ENCODE assay signal across 15 cellular contexts in genomic region chr22:23836692-23837495, GRCh38. TPM values are rescaled to one million over a fixed set of nuclear protein-coding genes. Genes with fewer than 3 reads are reported as not detected.
DNase-seq lines count a peak whose midpoint lies in the region; ATAC-seq, FAIRE-seq and TF ChIP-seq lines count a peak whose summit lies in the region.
"Had no signal": no experiment of that assay in that cellular context is flagged by ENCODE, and none has a peak within 500 bp of the region (broad histone marks: within the 10 kb centered on the region; RNA-seq: fewer than 3 reads in every experiment).

No MANE protein-coding gene starts in this region.

- no peak overlapping the region for H4K91ac ChIP-seq in H9 (ENCODE audit: insufficient read length, low read depth, low read length)

- H3K27ac ChIP-seq in CD4-positive, CD25-positive, alpha-beta regulatory T cell (ENCODE audit: insufficient read depth, low read length, poor library complexity, severe bottlenecking), result no peak overlapping the region
- H3K27ac ChIP-seq in H9 (ENCODE audit: insufficient read length, low read depth, low read length) (no peak overlapping the region), K562 (ENCODE audit: extremely low read depth, low read depth, low read length) (no peak overlapping the region)
- H3K27ac ChIP-seq: GM23248, SJCRH30 had no signal

- no peak overlapping the region for H2BK15ac ChIP-seq in H9 (ENCODE audit: low read depth, low read length)

- peaks cover 6% of the 10 kb centered on the region for H3K23me2 ChIP-seq in H9 (ENCODE audit: insufficient read length, low read depth, low read length, poor library complexity, severe bottlenecking)

- CTCF ChIA-PET in K562 (lab: Yijun Ruan, JAX; ENCODE audit: low intra/inter-chr PET ratio), result no interaction called here

- no peak overlapping the region for H2AFZ ChIP-seq in H9 (ENCODE audit: low read length)
- no peak overlapping the region for H2AFZ ChIP-seq in K562 (ENCODE audit: low read depth, low read length)
- H2AFZ ChIP-seq: GM23248 had no signal

- H4K20me1 ChIP-seq in H9 (ENCODE audit: control insufficient read depth, insufficient read depth, insufficient read length), result no peaks in the 10 kb centered on the region
- H4K20me1 ChIP-seq in K562 (replicated peaks; ENCODE audit: control insufficient read depth, insufficient read depth, low read length), result no peaks in the 10 kb centered on the region; the same call in 1 of the 2 replicates

- H3K56ac ChIP-seq in H9 (ENCODE audit: insufficient read length, low read depth, low read length), result no peak overlapping the region

- POLR2A ChIA-PET in K562 (lab: Yijun Ruan, JAX), result interaction anchor here (0.6 to 1.0 kb wide), 2 partner anchors 65 to 174 kb away, joined by 3 read pairs; no protein-coding TSS in a partner anchor

- FAIRE-seq in K562 (lab: Jason Lieb, UNC), result no peak

- in situ Hi-C loops in K562 (cut with MboI), result no loop called here

- peaks cover 0 to 21% (median 8%) of the 10 kb centered on the region in 4 donors for H3K4me1 Mint-ChIP-seq in CD4-positive, CD25-positive, alpha-beta regulatory T cell
- peaks cover 19 to 26% of the 10 kb centered on the region in 2 experiments for H3K4me1 Mint-ChIP-seq in H9
- peaks cover 55% of the 10 kb centered on the region for H3K4me1 Mint-ChIP-seq in nephron

- H2BK12ac ChIP-seq in H9 (ENCODE audit: insufficient read length, low read depth, low read length), result no peak overlapping the region

- no peak overlapping the region for H2AK5ac ChIP-seq in H9 (ENCODE audit: insufficient read length, low read length)

- H2BK5ac ChIP-seq in H9 (ENCODE audit: insufficient read length, low read length), result no peak overlapping the region

- H3K4me3 ChIP-seq in CD4-positive, CD25-positive, alpha-beta regulatory T cell (ENCODE audit: low read depth, low read length), result no peak overlapping the region
- no peak overlapping the region for H3K4me3 ChIP-seq in K562
- H3K4me3 ChIP-seq: gastroesophageal sphincter, GM23248, SJCRH30 had no signal

- no peak for TF ChIP-seq RAD21 in K562 (CRISPR knock-in tag; conservative IDR thresholded peaks at IDR 0.05 in 1 of 2, IDR thresholded peaks at IDR 0.05 in 1 of 2)

- H2BK120ac ChIP-seq in H9 (ENCODE audit: low read depth, low read length, poor library complexity, severe bottlenecking), result no peak overlapping the region

- no peak for DNase-seq in CD4-positive, CD25-positive, alpha-beta regulatory T cell
- DNase-seq in H9 (no peak), K562 (ENCODE audit: extremely low read depth in 1 of 4, low spot score in 3 of 4) (no peak), epidermal melanocyte (ENCODE audit: insufficient read length, low spot score) (no peak), A172 (ENCODE audit: low spot score) (no peak), Ammon's horn (ENCODE audit: low spot score) (no peak)
- DNase-seq: activated CD4-positive, CD25-positive, alpha-beta regulatory T cell treated with anti-CD3 and anti-CD28 coated beads, Interleukin-2, amount 50 U/mL, for 72 hours; GM23248; NCI-H524 treated with DMSO at 0.1 percent for 48 hours; SJCRH30; stimulated activated CD4-positive, alpha-beta T cell treated with anti-CD3 and anti-CD28 coated beads, Interleukin-1b, Interleukin-23, amount 100 ng/mL, for 48 hours had no signal

- no peak overlapping the region for H3K4ac ChIP-seq in H9 (ENCODE audit: low read depth, low read length)

- no peaks in the 10 kb centered on the region for H3K79me1 ChIP-seq in H9 (ENCODE audit: insufficient read depth, low read depth, low read length, poor library complexity, severe bottlenecking)

- H3K27me3 ChIP-seq in CD4-positive, CD25-positive, alpha-beta regulatory T cell (ENCODE audit: control insufficient read depth, insufficient read depth, low read length), result no peaks in the 10 kb centered on the region
- no peaks in the 10 kb centered on the region; the same call in 1 of the 2 replicates for H3K27me3 ChIP-seq in H9 (ENCODE audit: insufficient read depth, low read length)
- H3K27me3 ChIP-seq in K562 (ENCODE audit: control insufficient read depth in 2 of 2, insufficient read depth in 2 of 2, low read length in 2 of 2), result no peaks in the 10 kb centered on the region
- H3K27me3 ChIP-seq: gastroesophageal sphincter, SJCRH30 had no signal

- H3K9ac ChIP-seq in H9 (ENCODE audit: extremely low read depth, insufficient read length, low read length), result no peak overlapping the region
- no peak overlapping the region; a peak in 1 of 4 replicates for H3K9ac ChIP-seq in K562 (ENCODE audit: insufficient read depth in 1 of 2, low read depth in 2 of 2, low read length in 2 of 2)
- H3K9ac ChIP-seq: GM23248 had no signal

- no peak overlapping the region for H3K23ac ChIP-seq in H9 (ENCODE audit: insufficient read length, low read depth, low read length)

- TF ChIP-seq CTCF in H9 (conservative IDR thresholded peaks at IDR 0.05) (no peak), K562 (IDR thresholded peaks at IDR 0.05 in 2 of 3, conservative IDR thresholded peaks at IDR 0.05 in 1 of 3; ENCODE audit: insufficient read depth in 2 of 3, low read depth in 1 of 3, low read length in 3 of 3) (no peak), nephron (IDR thresholded peaks at IDR 0.05; ENCODE audit: unreplicated experiment in 3 of 3) (no peak)

- H3K4me2 ChIP-seq in H9 (ENCODE audit: insufficient read depth, insufficient read length, low read length) (no peak overlapping the region), K562 (ENCODE audit: insufficient read depth, low read length) (no peak overlapping the region)

- no peak overlapping the region for H4K5ac ChIP-seq in H9 (ENCODE audit: insufficient read length, low read depth, low read length)

- ATAC-seq in CD4-positive, CD25-positive, alpha-beta regulatory T cell (ENCODE audit: low read depth in 2 of 2), result no peak
- ATAC-seq in K562, result no peak
- ATAC-seq in GM18505 (IDR thresholded peaks at IDR 0.05; ENCODE audit: unreplicated experiment), result no peak
- ATAC-seq: gastroesophageal sphincter, left lobe of liver had no signal

- H3K9me3 ChIP-seq in CD4-positive, CD25-positive, alpha-beta regulatory T cell (ENCODE audit: control insufficient read depth in 2 of 2, low read length in 2 of 2), result no peaks in the 10 kb centered on the region
- H3K9me3 ChIP-seq in H9 (ENCODE audit: control insufficient read depth, low read depth, low read length) (no peaks in the 10 kb centered on the region), K562 (replicated peaks; ENCODE audit: control insufficient read depth, insufficient read depth, low read depth, low read length) (no peaks in the 10 kb centered on the region)
- H3K9me3 ChIP-seq: gastroesophageal sphincter, SJCRH30 had no signal

- no peak overlapping the region for H3K27ac Mint-ChIP-seq in CD4-positive, CD25-positive, alpha-beta regulatory T cell
- H3K27ac Mint-ChIP-seq in H9, result peak overlapping the region; percentile 6 to 68 (median 39); a peak in 2 of 7 replicates
- H3K27ac Mint-ChIP-seq in nephron, result peak overlapping the region in 1 of 3 experiments; percentile 45

- peaks cover 16% of the 10 kb centered on the region for H3K4me1 ChIP-seq in CD4-positive, CD25-positive, alpha-beta regulatory T cell (ENCODE audit: control insufficient read depth, insufficient read depth, low read length, poor library complexity, severe bottlenecking)
- H3K4me1 ChIP-seq in H9 (ENCODE audit: insufficient read depth, low read length) (no peaks in the 10 kb centered on the region; the same call in 1 of the 2 replicates), K562 (replicated peaks in 1 of 2; ENCODE audit: control insufficient read depth in 2 of 2, insufficient read depth in 2 of 2, low read length in 2 of 2) (peaks cover 2 to 40% of the 10 kb centered on the region in 2 experiments; a peak in 4 of 5 replicates)

- no CpG with 5 or more reads among the region's 12 CpGs for WGBS in H9 (ENCODE audit: extremely low coverage, insufficient read length, low lambda C conversion rate)
- WGBS in K562 (ENCODE audit: insufficient coverage, low coverage, missing lambda C conversion rate), result 54% methylated on average over 7 of the region's 12 CpGs

- H3K36me3 ChIP-seq in CD4-positive, CD25-positive, alpha-beta regulatory T cell (ENCODE audit: control insufficient read depth, insufficient read depth, low read length), result peaks cover 14% of the 10 kb centered on the region
- H3K36me3 ChIP-seq in K562 (ENCODE audit: control insufficient read depth, insufficient read depth, low read length), result peaks cover 29% of the 10 kb centered on the region; the same call in 2 of the 3 replicates

- H3K14ac ChIP-seq in H9 (ENCODE audit: insufficient read depth, low read length), result no peak overlapping the region

- H3K18ac ChIP-seq in H9 (ENCODE audit: insufficient read length, low read depth, low read length), result no peak overlapping the region

- intact Hi-C loops in K562 (cut with micrococcal nuclease), result no loop called here

- no peak overlapping the region for H3T11ph ChIP-seq in H9 (ENCODE audit: low read length)

- H3K79me2 ChIP-seq in H9 (ENCODE audit: insufficient read depth, low read length) (no peaks in the 10 kb centered on the region), K562 (ENCODE audit: control insufficient read depth, insufficient read depth, low read length) (no peaks in the 10 kb centered on the region)

- H3K27me3 Mint-ChIP-seq in CD4-positive, CD25-positive, alpha-beta regulatory T cell, result peaks cover 6% of the 10 kb centered on the region
- H3K27me3 Mint-ChIP-seq in H9 (ENCODE audit: low read depth) (peaks cover 27% of the 10 kb centered on the region), nephron (ENCODE audit: low read depth) (no peaks in the 10 kb centered on the region)

- BruUV-seq in K562 (replicated peaks; lab: Mats Ljungman, UMichigan), result no TSS peak

- no peak overlapping the region for H2BK20ac ChIP-seq in H9 (ENCODE audit: low read depth, low read length, poor library complexity, severe bottlenecking)

- no peak overlapping the region for H4K8ac ChIP-seq in H9 (replicated peaks; ENCODE audit: insufficient read length, low read depth, low read length)

- H3K9me1 ChIP-seq in K562 (ENCODE audit: control insufficient read depth, insufficient read depth, low read length), result no peaks in the 10 kb centered on the region

- peaks cover 4% of the 10 kb centered on the region for H3K36me3 Mint-ChIP-seq in CD4-positive, CD25-positive, alpha-beta regulatory T cell
- H3K36me3 Mint-ChIP-seq in H9 (ENCODE audit: insufficient read depth in 1 of 3, low read depth in 3 of 3) (peaks cover 6 to 15% (median 11%) of the 10 kb centered on the region in 3 experiments; a peak in 6 of 7 replicates), nephron (ENCODE audit: low read depth) (peaks cover 7% of the 10 kb centered on the region)

- peak overlapping the region; percentile 63 to 94 (median 80) for H3K4me3 Mint-ChIP-seq in CD4-positive, CD25-positive, alpha-beta regulatory T cell
- H3K4me3 Mint-ChIP-seq in H9 (peak overlapping the region; percentile 82 to 94), nephron (peak overlapping the region; percentile 75 to 92 (median 91))

- TF ChIP-seq EP300 in K562 (IDR thresholded peaks at IDR 0.05; ENCODE audit: low read length), result no peak

- TF ChIP-seq POLR2A in K562 (conservative IDR thresholded peaks at IDR 0.05), result no peak
- no peak for TF ChIP-seq POLR2A in GM18505 (IDR thresholded peaks at IDR 0.05; ENCODE audit: borderline replicate concordance, extremely low read depth, insufficient read depth, insufficient read length)

- peaks cover 0 to 2% (median 0%) of the 10 kb centered on the region in 7 donors for H3K9me3 Mint-ChIP-seq in CD4-positive, CD25-positive, alpha-beta regulatory T cell
- H3K9me3 Mint-ChIP-seq in H9, result peaks cover 0 to 3% of the 10 kb centered on the region in 2 experiments; a peak in 1 of 5 replicates
- no peaks in the 10 kb centered on the region for H3K9me3 Mint-ChIP-seq in nephron

RNA-seq across cellular contexts. Expression of gene DERL3, which starts 1.9 kb away (rescaled TPM):
- 1.0 TPM for total RNA-seq in CD4-positive, CD25-positive, alpha-beta regulatory T cell
- polyA plus RNA-seq in CD4-positive, CD25-positive, alpha-beta regulatory T cell, result under 1 TPM in 1 of 4 donors, not detected in 3; 0.53 TPM
- total RNA-seq in H9 (2021), result 9.0 and 9.8 TPM in 2 replicates
- 14.7 and 36.7 TPM in 2 replicates for total RNA-seq in K562 (2011; cell fraction: chromatin; rRNA removed; ENCODE audit: low replicate concordance)
- total RNA-seq in K562 (2011; cell fraction: nucleolus; rRNA removed), result 35.7 and 36.7 TPM in 2 replicates
- 29.2 and 31.5 TPM in 2 replicates for total RNA-seq in K562 (2011; cell fraction: nucleoplasm; rRNA removed)
- total RNA-seq in K562 (2014; rRNA removed), result 6.2 and 6.9 TPM in 2 replicates
- total RNA-seq in K562 (2014; rRNA removed; fragmentation: Illumina TruSeq; extraction: Trizol), result 0.77 and 1.7 TPM in 2 replicates
- 1.4 and 2.4 TPM in 2 replicates for total RNA-seq in K562 (2015; rRNA removed; fragmentation: Illumina TruSeq; extraction: Trizol)
- total RNA-seq in K562 (2021), result 8.8 and 9.2 TPM in 2 replicates
- polyA plus RNA-seq in K562 (2011; rRNA removed), result 8.3 and 19.3 TPM in 2 replicates
- 23.7 and 24.3 TPM in 2 replicates for polyA plus RNA-seq in K562 (2011; cell fraction: cytosol; rRNA removed)
- polyA plus RNA-seq in K562 (2011; cell fraction: nucleus; rRNA removed), result 69.3 and 80.1 TPM in 2 replicates
- polyA plus RNA-seq in K562 (2012), result 5.7 and 7.9 TPM in 2 replicates
- polyA plus RNA-seq in K562 (2014; fragmentation: Illumina TruSeq; extraction: Trizol), result 4.8 and 7.4 TPM in 2 replicates
- 1 to 10 TPM; 1.3 to 2.9 TPM for polyA plus RNA-seq in K562 (2014; fragmentation: Nextera tagmentation; extraction: Ambion mirVana)
- polyA plus RNA-seq in K562 (2014; rRNA removed), result 12.1 and 12.4 TPM in 2 replicates
- 1.5 and 2.2 TPM in 2 replicates for polyA minus RNA-seq in K562 (2011; rRNA and poly(A)+ RNA removed)
- 2.7 and 3.8 TPM in 2 replicates for polyA minus RNA-seq in K562 (2011; cell fraction: cytosol; rRNA and poly(A)+ RNA removed)
- 5.3 and 10.7 TPM in 2 replicates for polyA minus RNA-seq in K562 (2011; cell fraction: nucleus; rRNA and poly(A)+ RNA removed)
- 0.79 and 1.7 TPM in 2 replicates for total RNA-seq in A172 (2014; rRNA removed; shearing (Covaris generic))
- total RNA-seq: SJCRH30 had no signal

RNA-seq across cellular contexts. Expression of gene SLC2A11, which starts 20.8 kb away (rescaled TPM):
- 8.6 TPM for total RNA-seq in CD4-positive, CD25-positive, alpha-beta regulatory T cell
- polyA plus RNA-seq in CD4-positive, CD25-positive, alpha-beta regulatory T cell, result 1 to 10 TPM; 2.5 to 4.6 (median 4.1) TPM
- total RNA-seq in H9 (2021) (12.1 and 15.0 TPM in 2 replicates), K562 (2014; rRNA removed) (2.0 and 3.1 TPM in 2 replicates), K562 (2014; rRNA removed; fragmentation: Illumina TruSeq; extraction: Trizol) (1.5 and 1.9 TPM in 2 replicates), K562 (2015; rRNA removed; fragmentation: Illumina TruSeq; extraction: Trizol) (2.1 and 2.5 TPM in 2 replicates), K562 (2021) (1.6 and 2.1 TPM in 2 replicates)
- total RNA-seq in K562 (2011; cell fraction: chromatin; rRNA removed; ENCODE audit: low replicate concordance), result 10.0 and 13.3 TPM in 2 replicates
- 7.1 and 10.0 TPM in 2 replicates for total RNA-seq in K562 (2011; cell fraction: nucleolus; rRNA removed)
- 8.9 and 11.7 TPM in 2 replicates for total RNA-seq in K562 (2011; cell fraction: nucleoplasm; rRNA removed)
- polyA plus RNA-seq in K562 (2011; rRNA removed) (2.5 and 4.4 TPM in 2 replicates), K562 (2014; fragmentation: Illumina TruSeq; extraction: Trizol) (2.5 and 2.8 TPM in 2 replicates), K562 (2014; fragmentation: Nextera tagmentation; extraction: Ambion mirVana) (under 1 TPM; 0.44 to 0.73 TPM), K562 (2014; rRNA removed) (2.7 and 3.4 TPM in 2 replicates)
- polyA plus RNA-seq in K562 (2011; cell fraction: cytosol; rRNA removed), result 2.6 and 3.6 TPM in 2 replicates
- 8.2 and 8.4 TPM in 2 replicates for polyA plus RNA-seq in K562 (2011; cell fraction: nucleus; rRNA removed)
- 2.7 and 7.0 TPM in 2 replicates for polyA plus RNA-seq in K562 (2012)
- polyA minus RNA-seq in K562 (2011; rRNA and poly(A)+ RNA removed), result 2.7 and 4.1 TPM in 2 replicates
- 0.91 and 0.95 TPM in 2 replicates for polyA minus RNA-seq in K562 (2011; cell fraction: cytosol; rRNA and poly(A)+ RNA removed)
- 3.4 and 8.4 TPM in 2 replicates for polyA minus RNA-seq in K562 (2011; cell fraction: nucleus; rRNA and poly(A)+ RNA removed)
- total RNA-seq in A172 (2014; rRNA removed; shearing (Covaris generic)), result 6.8 and 8.2 TPM in 2 replicates

RNA-seq across cellular contexts. Expression of gene SMARCB1, which starts 50.1 kb away (rescaled TPM):
- total RNA-seq in CD4-positive, CD25-positive, alpha-beta regulatory T cell, result 58.4 TPM
- 10 to 100 TPM; 28.3 to 30.8 (median 29.7) TPM for polyA plus RNA-seq in CD4-positive, CD25-positive, alpha-beta regulatory T cell
- 132 and 136 TPM in 2 replicates for total RNA-seq in H9 (2021)
- total RNA-seq in K562 (2011; cell fraction: chromatin; rRNA removed; ENCODE audit: low replicate concordance), result 71.0 and 129 TPM in 2 replicates
- 56.2 and 66.2 TPM in 2 replicates for total RNA-seq in K562 (2011; cell fraction: nucleolus; rRNA removed)
- total RNA-seq in K562 (2011; cell fraction: nucleoplasm; rRNA removed), result 71.9 and 105 TPM in 2 replicates
- 65.4 and 74.0 TPM in 2 replicates for total RNA-seq in K562 (2014; rRNA removed)
- total RNA-seq in K562 (2014; rRNA removed; fragmentation: Illumina TruSeq; extraction: Trizol), result 39.5 and 44.5 TPM in 2 replicates
- 50.9 and 53.7 TPM in 2 replicates for total RNA-seq in K562 (2015; rRNA removed; fragmentation: Illumina TruSeq; extraction: Trizol)
- 79.1 and 79.2 TPM in 2 replicates for total RNA-seq in K562 (2021)
- polyA plus RNA-seq in K562 (2011; rRNA removed), result 113 and 117 TPM in 2 replicates
- 80.8 and 94.7 TPM in 2 replicates for polyA plus RNA-seq in K562 (2011; cell fraction: cytosol; rRNA removed)
- 45.0 and 47.4 TPM in 2 replicates for polyA plus RNA-seq in K562 (2011; cell fraction: nucleus; rRNA removed)
- 70.1 and 101 TPM in 2 replicates for polyA plus RNA-seq in K562 (2012)
- polyA plus RNA-seq in K562 (2014; fragmentation: Illumina TruSeq; extraction: Trizol), result 111 TPM in 2 replicates
- 1 to 10 TPM; 1.2 to 3.0 TPM for polyA plus RNA-seq in K562 (2014; fragmentation: Nextera tagmentation; extraction: Ambion mirVana)
- polyA plus RNA-seq in K562 (2014; rRNA removed), result 75.3 and 90.2 TPM in 2 replicates
- 56.2 and 67.4 TPM in 2 replicates for polyA minus RNA-seq in K562 (2011; rRNA and poly(A)+ RNA removed)
- polyA minus RNA-seq in K562 (2011; cell fraction: cytosol; rRNA and poly(A)+ RNA removed), result 25.2 and 35.8 TPM in 2 replicates
- 20.3 and 27.0 TPM in 2 replicates for polyA minus RNA-seq in K562 (2011; cell fraction: nucleus; rRNA and poly(A)+ RNA removed)
- 69.1 and 168 TPM in 2 replicates for total RNA-seq in A172 (2014; rRNA removed; shearing (Covaris generic))

RNA-seq across cellular contexts. Expression of gene MIF, which starts 57.3 kb away (rescaled TPM):
- 202 TPM for total RNA-seq in CD4-positive, CD25-positive, alpha-beta regulatory T cell
- 1,000 to 10,000 TPM; 1,100 to 1,384 (median 1,231) TPM for polyA plus RNA-seq in CD4-positive, CD25-positive, alpha-beta regulatory T cell
- total RNA-seq in H9 (2021) (1,068 and 1,091 TPM in 2 replicates), K562 (2014; rRNA removed) (440 and 672 TPM in 2 replicates), K562 (2014; rRNA removed; fragmentation: Illumina TruSeq; extraction: Trizol) (5.4 and 7.4 TPM in 2 replicates), K562 (2015; rRNA removed; fragmentation: Illumina TruSeq; extraction: Trizol) (253 and 254 TPM in 2 replicates), K562 (2021) (666 and 724 TPM in 2 replicates)
- 4.1 and 17.1 TPM in 2 replicates for total RNA-seq in K562 (2011; cell fraction: chromatin; rRNA removed; ENCODE audit: low replicate concordance)
- 95.8 and 97.4 TPM in 2 replicates for total RNA-seq in K562 (2011; cell fraction: nucleolus; rRNA removed)
- 23.6 and 36.7 TPM in 2 replicates for total RNA-seq in K562 (2011; cell fraction: nucleoplasm; rRNA removed)
- polyA plus RNA-seq in K562 (2011; rRNA removed) (193 and 230 TPM in 2 replicates), K562 (2014; fragmentation: Illumina TruSeq; extraction: Trizol) (31.1 and 74.5 TPM in 2 replicates), K562 (2014; fragmentation: Nextera tagmentation; extraction: Ambion mirVana) (10 to 100 TPM; 23.0 to 67.2 TPM), K562 (2014; rRNA removed) (537 and 538 TPM in 2 replicates)
- 337 and 1,426 TPM in 2 replicates for polyA plus RNA-seq in K562 (2011; cell fraction: cytosol; rRNA removed)
- polyA plus RNA-seq in K562 (2011; cell fraction: nucleus; rRNA removed), result 207 and 222 TPM in 2 replicates
- 377 and 537 TPM in 2 replicates for polyA plus RNA-seq in K562 (2012)
- 8.4 and 13.6 TPM in 2 replicates for polyA minus RNA-seq in K562 (2011; rRNA and poly(A)+ RNA removed)
- 207 and 412 TPM in 2 replicates for polyA minus RNA-seq in K562 (2011; cell fraction: cytosol; rRNA and poly(A)+ RNA removed)
- polyA minus RNA-seq in K562 (2011; cell fraction: nucleus; rRNA and poly(A)+ RNA removed), result 52.9 and 75.3 TPM in 2 replicates
- total RNA-seq in A172 (2014; rRNA removed; shearing (Covaris generic)), result 136 and 143 TPM in 2 replicates

Comparison
In these comparisons a context has a peak if more than half of its experiments do, and no peak if none do; other contexts are left out.
1. H3K27ac Mint-ChIP-seq: peak in H9 (3 of 3); none in CD4-positive, CD25-positive, alpha-beta regulatory T cell (0 of 3).
2. Peak in every context shown above with its lines, with median percentiles within 50 percentile points of each other: H3K4me3 Mint-ChIP-seq.